In genomic region chr3:130903412-130903908, GRCh38 we compare ENCODE assay signal across 9 cellular contexts.
"Had no signal": no experiment of that assay in that cellular context is flagged by ENCODE, and none has a peak within 500 bp of the region (broad histone marks: within the 10 kb centered on the region; RNA-seq: fewer than 3 reads in every experiment).

No MANE protein-coding gene starts in this region.

- DNase-seq: GM23248, GOT3, H7, IMR-90, KG1 had no signal

- H2AFZ ChIP-seq: GM23248 had no signal

- H3K36me3 ChIP-seq: HAP-1 had no signal

- H3K9ac ChIP-seq: GM23248 had no signal

- ATAC-seq: HCT116, K562 had no signal

- H3K4me3 ChIP-seq: GM23248, HAP-1, K562 had no signal

- H3K9me3 ChIP-seq: HAP-1 had no signal

- FAIRE-seq: K562 had no signal

- H3K27ac ChIP-seq: GM23248, HL-60 had no signal
